In genomic region chr12:10211975-10212622, GRCh38 we compare ENCODE assay signal across 8 cellular contexts. TPM values are rescaled to one million over a fixed set of nuclear protein-coding genes. Genes with fewer than 3 reads are reported as not detected.
DNase-seq lines count a peak whose midpoint lies in the region; ATAC-seq, FAIRE-seq and TF ChIP-seq lines count a peak whose summit lies in the region.

No MANE protein-coding gene starts in this region.

- DNase-seq in AG08395 (ENCODE audit: low spot score) (peak; percentile 96), HT1080 (ENCODE audit: low read depth) (peak; percentile 98), activated T-cell treated with anti-CD3 and anti-CD28 coated beads for 24 hours (ENCODE audit: low read depth) (peak; percentile 83), mesenchymal stem cell (peak; percentile 100)
- DNase-seq in stimulated activated CD8-positive, alpha-beta memory T cell treated with anti-CD3 and anti-CD28 coated beads, Interleukin-12 subunit alpha, Interleukin-12 subunit beta, amount 100 ng/mL, for 1 hour (ENCODE audit: low read depth): peak; percentile 77

- no peak overlapping the region for H2BK5ac ChIP-seq in mesenchymal stem cell (ENCODE audit: low read depth, low read length, poor library complexity, severe bottlenecking)

- no peaks in the 10 kb centered on the region for H4K20me1 ChIP-seq in OCI-LY3 (ENCODE audit: insufficient read depth, low read length)

- H3K27ac ChIP-seq in OCI-LY3 (ENCODE audit: low read length): no peak overlapping the region
- peak overlapping the region; percentile 98 for H3K27ac ChIP-seq in mesenchymal stem cell (ENCODE audit: low read length, poor library complexity, severe bottlenecking)

- H3K9ac ChIP-seq in OCI-LY3 (ENCODE audit: low read length) (peak overlapping the region; percentile 56), mesenchymal stem cell (ENCODE audit: low read length) (peak overlapping the region; percentile 100)

- H3K4me1 ChIP-seq in OCI-LY3 (ENCODE audit: low read length) (peaks cover 9% of the 10 kb centered on the region), mesenchymal stem cell (ENCODE audit: control insufficient read depth, insufficient read depth, low read depth, low read length) (peaks cover 5% of the 10 kb centered on the region)

- 32% methylated on average over 37 of the region's 38 CpGs for WGBS in mesenchymal stem cell

- H3K9me3 ChIP-seq in OCI-LY3 (ENCODE audit: insufficient read depth, low read length) (no peaks in the 10 kb centered on the region), mesenchymal stem cell (ENCODE audit: control insufficient read depth, low read length) (no peaks in the 10 kb centered on the region)

- no peak overlapping the region for H2BK120ac ChIP-seq in mesenchymal stem cell (ENCODE audit: low read depth, low read length)

- TF ChIP-seq CTCF in OCI-LY3 (IDR thresholded peaks at IDR 0.05; ENCODE audit: low read depth, low read length): no peak

- no peak overlapping the region for H2BK12ac ChIP-seq in mesenchymal stem cell (ENCODE audit: low read length in 2 of 2)

- H3K23ac ChIP-seq in mesenchymal stem cell (ENCODE audit: low read length in 2 of 2): no peak overlapping the region

- H3K4me2 ChIP-seq in OCI-LY3 (ENCODE audit: low read length) (peak overlapping the region; percentile 90), mesenchymal stem cell (ENCODE audit: low read length, poor library complexity, severe bottlenecking) (peak overlapping the region; percentile 12)

- no peaks in the 10 kb centered on the region for H3K79me1 ChIP-seq in mesenchymal stem cell (replicated peaks; ENCODE audit: low read length, poor library complexity, severe bottlenecking)

- no peaks in the 10 kb centered on the region for H3K79me2 ChIP-seq in OCI-LY3 (ENCODE audit: low read length)

- no peak overlapping the region for H3K14ac ChIP-seq in mesenchymal stem cell (ENCODE audit: low read length in 2 of 2)

- FAIRE-seq in endometrium (lab: Jason Lieb, UNC): peak; percentile 86

- H3K36me3 ChIP-seq in OCI-LY3 (replicated peaks; ENCODE audit: low read depth, low read length) (no peaks in the 10 kb centered on the region), mesenchymal stem cell (ENCODE audit: control insufficient read depth in 1 of 2, insufficient read depth in 2 of 2, low read depth in 1 of 2, low read length in 2 of 2) (peaks cover 0 to 2% of the 10 kb centered on the region in 2 experiments)

- H3K4ac ChIP-seq in mesenchymal stem cell (ENCODE audit: low read depth in 1 of 2, low read length in 2 of 2): no peak overlapping the region

- ATAC-seq in GM19351 (IDR thresholded peaks at IDR 0.05; ENCODE audit: unreplicated experiment): peak; percentile 73

- H3K4me3 ChIP-seq in OCI-LY3 (ENCODE audit: low read length): peak overlapping the region; percentile 86
- H3K4me3 ChIP-seq in mesenchymal stem cell (ENCODE audit: insufficient read depth in 1 of 2, low read depth in 1 of 2, low read length in 2 of 2): peak overlapping the region in 1 of 2 experiments; percentile 96

- H4K8ac ChIP-seq in mesenchymal stem cell (ENCODE audit: low read length): peak overlapping the region; percentile 72

- H4K91ac ChIP-seq in mesenchymal stem cell (ENCODE audit: low read length): no peak overlapping the region

- H2BK15ac ChIP-seq in mesenchymal stem cell (ENCODE audit: low read depth, poor library complexity, severe bottlenecking): no peak overlapping the region

- H3K18ac ChIP-seq in mesenchymal stem cell (ENCODE audit: low read depth in 1 of 2, low read length in 2 of 2): peak overlapping the region; percentile 25 to 95

- H2AFZ ChIP-seq in OCI-LY3 (ENCODE audit: low read depth, low read length): peak overlapping the region; percentile 80
- H2AFZ ChIP-seq in mesenchymal stem cell (ENCODE audit: low read depth, low read length): no peak overlapping the region

- peaks cover 30% of the 10 kb centered on the region for H3K27me3 ChIP-seq in OCI-LY3 (ENCODE audit: low read depth, low read length)
- no peaks in the 10 kb centered on the region for H3K27me3 ChIP-seq in mesenchymal stem cell (ENCODE audit: control insufficient read depth in 1 of 2, insufficient read depth in 1 of 2, low read length in 2 of 2)

- no peak overlapping the region for H2AK5ac ChIP-seq in mesenchymal stem cell (ENCODE audit: low read length, severe bottlenecking)

RNA-seq across cellular contexts. Expression of gene GABARAPL1, which starts 0.6 kb away (rescaled TPM):
- total RNA-seq in HT1080 (2014; rRNA removed; shearing (Covaris generic)): 2.3 and 3.9 TPM in 2 replicates
- 18.9 and 19.0 TPM in 2 replicates for polyA plus RNA-seq in HT1080 (2015; cell fraction: cytosol; rRNA removed)
- 18.6 and 21.0 TPM in 2 replicates for polyA plus RNA-seq in HT1080 (2015; cell fraction: nucleus; rRNA removed)
- 86.8 TPM for polyA plus RNA-seq in mesenchymal stem cell (2013, experiment 1 of 2)
- 86.2 TPM for polyA plus RNA-seq in mesenchymal stem cell (2013, experiment 2 of 2)

RNA-seq across cellular contexts. Expression of gene TMEM52B, which starts 33.3 kb away (rescaled TPM):
- total RNA-seq in HT1080 (2014; rRNA removed; shearing (Covaris generic)): 0.07 TPM in 1 of 2 replicates, not detected in the other
- polyA plus RNA-seq in HT1080 (2015; cell fraction: cytosol; rRNA removed): 0.02 TPM in 1 of 2 replicates, not detected in the other
- not detected in 2 replicates for polyA plus RNA-seq in HT1080 (2015; cell fraction: nucleus; rRNA removed)
- polyA plus RNA-seq in mesenchymal stem cell (2013, experiment 1 of 2): 5.3 TPM
- polyA plus RNA-seq in mesenchymal stem cell (2013, experiment 2 of 2): 6.4 TPM

RNA-seq across cellular contexts. Expression of gene OLR1, which starts 40.2 kb away (rescaled TPM):
- total RNA-seq in HT1080 (2014; rRNA removed; shearing (Covaris generic)): not detected in 2 replicates
- 0.23 TPM in 1 of 2 replicates, not detected in the other for polyA plus RNA-seq in HT1080 (2015; cell fraction: cytosol; rRNA removed)
- polyA plus RNA-seq in HT1080 (2015; cell fraction: nucleus; rRNA removed): 0.10 and 0.24 TPM in 2 replicates
- polyA plus RNA-seq in mesenchymal stem cell (2013, experiment 1 of 2): 39.3 TPM
- 41.5 TPM for polyA plus RNA-seq in mesenchymal stem cell (2013, experiment 2 of 2)
